ENCODE assay signal across 1 cellular context in genomic region chr13:32228330-32229041, GRCh38.
TF ChIP-seq lines count a peak whose summit lies in the region.

No MANE protein-coding gene starts in this region.

TF ChIP-seq in IMR-90, 13 proteins besides CTCF, POLR2A, EP300 and RAD21:
- TF ChIP-seq NFE2L2 (IDR thresholded peaks at IDR 0.05; ENCODE audit: low read depth, low read length) = no peak
- no peak for TF ChIP-seq BHLHE40 (IDR thresholded peaks at IDR 0.05; ENCODE audit: low read depth, low read length)
- no peak for TF ChIP-seq CHD1 (IDR thresholded peaks at IDR 0.05; ENCODE audit: low read depth, low read length)
- no peak for TF ChIP-seq MXI1 (IDR thresholded peaks at IDR 0.05; ENCODE audit: borderline replicate concordance, low read depth, low read length)
- TF ChIP-seq CEBPB (IDR thresholded peaks at IDR 0.05; ENCODE audit: low read depth, low read length) = no peak
- no peak for TF ChIP-seq MAZ (IDR thresholded peaks at IDR 0.05; ENCODE audit: borderline replicate concordance, low read depth, low read length)
- TF ChIP-seq RCOR1 (IDR thresholded peaks at IDR 0.05; ENCODE audit: insufficient replicate concordance, low read length) = no peak
TF ChIP-seq in IMR-90: peak in this region for 0.
